In genomic region chr2:86068098-86069047, GRCh38 we compare ENCODE assay signal across 8 cellular contexts. TPM values are rescaled to one million over a fixed set of nuclear protein-coding genes. Genes with fewer than 3 reads are reported as not detected.
A peak's percentile ranks its signal among the peaks of the same experiment; 100 is the strongest.
DNase-seq lines count a peak whose midpoint lies in the region; ATAC-seq and TF ChIP-seq lines count a peak whose summit lies in the region.

No MANE protein-coding gene starts in this region.

- H3K36me3 ChIP-seq in skeletal muscle tissue (ENCODE audit: control insufficient read depth in 3 of 3, insufficient read depth in 3 of 3, low read length in 3 of 3): peaks cover 20 to 35% (median 35%) of the 10 kb centered on the region in 3 donors

- POLR2A ChIA-PET in RWPE1 (lab: Yijun Ruan, JAX; ENCODE audit: low non-redundant PET): no interaction called here

- no peak overlapping the region for H3K27ac Mint-ChIP-seq in activated T-helper 17 cell treated with anti-CD3 and anti-CD28 coated beads, Interleukin-2, amount 50 U/mL, for 72 hours

- peak overlapping the region in 1 of 3 donors; percentile 34 for H3K9ac ChIP-seq in skeletal muscle tissue (ENCODE audit: low read depth in 1 of 3, low read length in 3 of 3)

- no peak overlapping the region for H3K4me3 Mint-ChIP-seq in activated T-helper 17 cell treated with anti-CD3 and anti-CD28 coated beads, Interleukin-2, amount 50 U/mL, for 72 hours

- H3K4me1 ChIP-seq in skeletal muscle tissue (ENCODE audit: control insufficient read depth in 3 of 3, insufficient read depth in 3 of 3, low read length in 3 of 3): peaks cover 40 to 46% (median 44%) of the 10 kb centered on the region in 3 donors

- H3K36me3 Mint-ChIP-seq in activated T-helper 17 cell treated with anti-CD3 and anti-CD28 coated beads, Interleukin-2, amount 50 U/mL, for 72 hours (ENCODE audit: low read depth): peaks cover 100% of the 10 kb centered on the region

- H3K9me3 Mint-ChIP-seq in activated T-helper 17 cell treated with anti-CD3 and anti-CD28 coated beads, Interleukin-2, amount 50 U/mL, for 72 hours: no peaks in the 10 kb centered on the region

- H3K4me3 ChIP-seq in skeletal muscle tissue (ENCODE audit: low read length in 3 of 3): peak overlapping the region in 1 of 3 donors; percentile 4

- no peak for TF ChIP-seq CTCF in RWPE1 (conservative IDR thresholded peaks at IDR 0.05; ENCODE audit: low read depth)

- H3K27ac ChIP-seq in skeletal muscle tissue (ENCODE audit: low read depth, low read length): peak overlapping the region; percentile 69
- no peak overlapping the region for H3K27ac ChIP-seq in RWPE1

- peaks cover 5% of the 10 kb centered on the region for H3K4me1 Mint-ChIP-seq in activated T-helper 17 cell treated with anti-CD3 and anti-CD28 coated beads, Interleukin-2, amount 50 U/mL, for 72 hours

- no peaks in the 10 kb centered on the region for H3K27me3 ChIP-seq in skeletal muscle tissue (ENCODE audit: control insufficient read depth in 3 of 3, insufficient read depth in 3 of 3, low read length in 3 of 3)

- CTCF ChIA-PET in RWPE1 (lab: Yijun Ruan, JAX): interaction anchor here (0.6 to 0.7 kb wide), 2 partner anchors 40 to 95 kb away, joined by 3 to 5 read pairs; no protein-coding TSS in a partner anchor

- DNase-seq in NCI-H2029 (lab: John Stamatoyannopoulos, UW) (peak; percentile 90), RWPE1 (ENCODE audit: low spot score) (no peak), RKO (ENCODE audit: low spot score) (no peak)

- ATAC-seq in GM19463 (IDR thresholded peaks at IDR 0.05; ENCODE audit: unreplicated experiment) (peak; percentile 77), GM18858 (IDR thresholded peaks at IDR 0.05; ENCODE audit: unreplicated experiment) (no peak), GM19328 (IDR thresholded peaks at IDR 0.05; ENCODE audit: unreplicated experiment) (no peak)
- peak; percentile 99 for ATAC-seq in activated T-helper 17 cell treated with anti-CD3 and anti-CD28 coated beads, Interleukin-2, amount 50 U/mL, for 72 hours (replicated peaks)

- H3K9me3 ChIP-seq in skeletal muscle tissue (ENCODE audit: control insufficient read depth in 3 of 3, low read length in 3 of 3): no peaks in the 10 kb centered on the region

- no peaks in the 10 kb centered on the region for H3K27me3 Mint-ChIP-seq in activated T-helper 17 cell treated with anti-CD3 and anti-CD28 coated beads, Interleukin-2, amount 50 U/mL, for 72 hours

RNA-seq across cellular contexts. Expression of gene POLR1A, which starts 37.3 kb away (rescaled TPM):
- total RNA-seq in activated T-helper 17 cell treated with anti-CD3 and anti-CD28 coated beads, Interleukin-2, amount 50 U/mL, for 72 hours: 10 to 100 TPM; 30.3 to 62.0 TPM
- total RNA-seq in skeletal muscle tissue: 13.6 TPM

RNA-seq across cellular contexts. Expression of gene PTCD3, which starts 37.7 kb away (rescaled TPM):
- 100 to 1,000 TPM; 165 to 170 TPM for total RNA-seq in activated T-helper 17 cell treated with anti-CD3 and anti-CD28 coated beads, Interleukin-2, amount 50 U/mL, for 72 hours
- 87.2 TPM for total RNA-seq in skeletal muscle tissue

Comparison
In these comparisons a context has a peak if more than half of its experiments do, and no peak if none do; other contexts are left out.
1. ATAC-seq: peak in GM19463 (single experiment) and activated T-helper 17 cell treated with anti-CD3 and anti-CD28 coated beads, Interleukin-2, amount 50 U/mL, for 72 hours (single experiment); none in GM18858 (single experiment) and GM19328 (single experiment).